15 cellular contexts compared by ENCODE assay signal in the genomic region with DNA sequence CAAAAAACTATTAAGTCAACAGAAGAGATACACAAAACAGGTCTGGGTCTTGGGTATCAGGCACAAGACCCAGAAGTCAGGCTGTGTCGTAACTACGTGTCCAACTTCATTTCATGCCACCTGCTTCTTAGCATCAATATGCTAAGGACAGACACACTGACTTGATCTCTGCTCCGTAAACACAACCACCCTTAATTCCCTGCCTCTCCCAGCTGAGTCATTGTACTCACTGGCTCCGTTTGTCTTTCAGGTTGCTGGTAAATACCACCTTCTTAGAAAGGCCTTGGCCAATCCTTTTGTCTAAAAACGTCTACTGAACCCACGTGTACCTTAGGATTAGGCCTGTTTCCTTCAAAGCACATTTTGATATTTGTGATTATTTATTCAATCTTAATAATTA.
DNase-seq lines count a peak whose midpoint lies in the region; TF ChIP-seq lines count a peak whose summit lies in the region.
"Had no signal": no experiment of that assay in that cellular context is flagged by ENCODE, and none has a peak within 500 bp of the region (broad histone marks: within the 10 kb centered on the region; RNA-seq: fewer than 3 reads in every experiment).

No MANE protein-coding gene starts in this region.

- DNase-seq in DMS53 (lab: John Stamatoyannopoulos, UW) (peak; percentile 19), DMS53 treated with DMSO at 0.1 percent for 48 hours (lab: John Stamatoyannopoulos, UW; ENCODE audit: unreplicated experiment) (no peak), amniotic epithelial cell (ENCODE audit: low read depth) (peak; percentile 26), iPS-NIHi7 (ENCODE audit: extremely low spot score) (peak; percentile 17), retinal pigment epithelial cell (ENCODE audit: low read depth) (peak; percentile 52), hepatic stellate cell (ENCODE audit: low spot score) (no peak), NCI-H128 (lab: John Stamatoyannopoulos, UW; ENCODE audit: unreplicated experiment) (no peak)
- no peak for DNase-seq in activated T-cell treated with anti-CD3 and anti-CD28 coated beads, Interleukin-2, amount 50 U/mL, for 1 hour
- DNase-seq: Kasumi-1, NCI-H1436, NCI-H2081, NCI-H2227 treated with DMSO at 0.1 percent for 48 hours, NCI-H526 treated with DMSO at 0.1 percent for 48 hours, SHP77 had no signal

- TF ChIP-seq CTCF in retinal pigment epithelial cell (conservative IDR thresholded peaks at IDR 0.05; ENCODE audit: low read depth, low read length): no peak

- H3K4me3 ChIP-seq in retinal pigment epithelial cell (ENCODE audit: low read length): no peak overlapping the region
- H3K4me3 ChIP-seq: BLaER1 treated with 17β-estradiol and CSF1 and Interleukin-3, amounts not matched to agents 10 nM and 100 nM had no signal

Comparison
In these comparisons a context has a peak if more than half of its experiments do, and no peak if none do; other contexts are left out.
1. DNase-seq: peak in DMS53 (single experiment), amniotic epithelial cell (single experiment), iPS-NIHi7 (single experiment) and retinal pigment epithelial cell (single experiment); none in DMS53 treated with DMSO at 0.1 percent for 48 hours (single experiment), activated T-cell treated with anti-CD3 and anti-CD28 coated beads, Interleukin-2, amount 50 U/mL, for 1 hour (single experiment), hepatic stellate cell (single experiment) and NCI-H128 (single experiment).